In the genomic region with DNA sequence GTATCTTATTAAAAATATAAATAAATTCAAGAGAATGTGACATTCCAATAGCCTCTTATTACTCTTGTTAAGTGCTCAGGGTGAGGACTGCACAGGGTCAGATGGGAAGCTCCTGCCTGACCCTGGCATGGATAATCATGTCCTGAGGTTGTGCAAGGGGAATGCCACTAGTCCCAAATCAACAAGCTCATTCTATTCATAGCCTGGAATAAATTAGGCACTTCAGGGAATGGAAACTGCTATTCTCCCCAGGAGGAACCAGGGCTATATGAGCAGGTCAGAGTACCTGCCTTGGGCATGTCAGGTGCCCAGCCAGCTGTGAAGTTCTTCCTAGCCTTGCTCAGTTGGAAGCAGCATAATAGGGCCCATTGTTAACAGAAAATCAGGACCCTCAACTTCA, we compare ENCODE assay signal across 31 cellular contexts.
"Had no signal": no experiment of that assay in that cellular context is flagged by ENCODE, and none has a peak within 500 bp of the region (broad histone marks: within the 10 kb centered on the region; RNA-seq: fewer than 3 reads in every experiment).

No MANE protein-coding gene starts in this region.

- DNase-seq: activated CD4-positive, alpha-beta T cell treated with anti-CD3 and anti-CD28 coated beads for 1 hour; activated CD4-positive, alpha-beta T cell treated with anti-CD3 and anti-CD28 coated beads for 48 hours; activated CD4-positive, alpha-beta T cell treated with anti-CD3 and anti-CD28 coated beads, Interleukin-2, amount 50 U/mL, for 4 hours; activated CD4-positive, CD25-positive, alpha-beta regulatory T cell; activated CD8-positive, alpha-beta T cell treated with anti-CD3 and anti-CD28 coated beads for 36 hours; activated effector memory CD4-positive, alpha-beta T cell treated with anti-CD3 and anti-CD28 coated beads, Interleukin-2, amount 50 U/mL, for 16 hours; activated naive CD4-positive, alpha-beta T cell; activated naive CD4-positive, alpha-beta T cell treated with anti-CD3 and anti-CD28 coated beads, Interleukin-2, amount 50 U/mL, for 16 hours; activated naive CD8-positive, alpha-beta T cell treated with anti-CD3 and anti-CD28 coated beads for 36 hours; activated T-cell treated with anti-CD3 and anti-CD28 coated beads, Interleukin-2, amount 50 U/mL, for 1 hour; activated T-cell treated with anti-CD3 and anti-CD28 coated beads, Interleukin-2, amount 50 U/mL, for 72 hours; amniotic stem cell; aorta; brain microvascular endothelial cell; NCI-H1105; NCI-H1417 treated with DMSO at 0.1 percent for 48 hours; NCI-H1930; NCI-H2081 treated with DMSO at 0.1 percent for 48 hours; NCI-H2171; NCI-H510A; NCI-H748 treated with DMSO at 0.1 percent for 48 hours; NK-92 treated with Interleukin-12 subunit alpha and Interleukin-12 subunit beta, amount 100 ng/mL, for 24 hours; PC-9; SHP77 treated with DMSO at 0.1 percent for 48 hours; SW 1271; T-helper 1 cell; T-helper 2 cell; T-helper 9 cell had no signal

- H3K27ac ChIP-seq: brain microvascular endothelial cell, PC-9, VCaP had no signal

- H3K4me2 ChIP-seq: PC-9 had no signal

- H3K4me3 ChIP-seq: K562, PC-9 had no signal

- H3K27me3 ChIP-seq: brain microvascular endothelial cell had no signal

- H3K36me3 ChIP-seq: brain microvascular endothelial cell had no signal

- H2AFZ ChIP-seq: PC-9 had no signal

- ATAC-seq: activated CD8-positive, alpha-beta T cell treated with anti-CD3 and anti-CD28 coated beads for 36 hours; activated T-cell treated with anti-CD3 and anti-CD28 coated beads, Interleukin-2, amount 50 U/mL, for 72 hours; activated T-helper 17 cell treated with anti-CD3 and anti-CD28 coated beads, Interleukin-2, amount 50 U/mL, for 72 hours; K562 had no signal
